In genomic region chr1:240109920-240110685, GRCh38 we compare ENCODE assay signal across 25 cellular contexts. TPM values are rescaled to one million over a fixed set of nuclear protein-coding genes. Genes with fewer than 3 reads are reported as not detected.
A peak's percentile ranks its signal among the peaks of the same experiment; 100 is the strongest.
DNase-seq lines count a peak whose midpoint lies in the region; ATAC-seq and TF ChIP-seq lines count a peak whose summit lies in the region.
"Had no signal": no experiment of that assay in that cellular context is flagged by ENCODE, and none has a peak within 500 bp of the region (broad histone marks: within the 10 kb centered on the region; RNA-seq: fewer than 3 reads in every experiment).

No MANE protein-coding gene starts in this region.

- no peak overlapping the region for H3K9ac ChIP-seq in mucosa of rectum (ENCODE audit: low read depth in 1 of 2, low read length in 2 of 2)
- H3K9ac ChIP-seq: BLaER1, neural progenitor cell had no signal

- TF ChIP-seq POLR2A in breast epithelium (IDR thresholded peaks at IDR 0.05) (no peak), transverse colon (IDR thresholded peaks at IDR 0.05) (no peak)

- no peak for TF ChIP-seq CTCF in MCF 10A (IDR thresholded peaks at IDR 0.05; ENCODE audit: unreplicated experiment)
- TF ChIP-seq CTCF in breast epithelium (IDR thresholded peaks at IDR 0.05): no peak
- no peak for TF ChIP-seq CTCF in transverse colon (IDR thresholded peaks at IDR 0.05)

- ATAC-seq in HG03280 (IDR thresholded peaks at IDR 0.05; ENCODE audit: unreplicated experiment): no peak
- ATAC-seq: GM12878; right cardiac atrium; stimulated activated naive B cell treated with anti-CD40 and anti-IgM and Interleukin-4, amounts not matched to agents 10 μg/mL and 1 μg/mL and 100 μg/mL, for 72 hours had no signal

- H3K4me1 Mint-ChIP-seq in MCF 10A (ENCODE audit: insufficient read depth, unreplicated experiment): no peaks in the 10 kb centered on the region
- H3K4me1 Mint-ChIP-seq: stimulated activated naive B cell treated with anti-CD40 and anti-IgM and Interleukin-4, amounts not matched to agents 10 μg/mL and 1 μg/mL and 100 μg/mL, for 72 hours had no signal

- intact Hi-C loops in MCF 10A (cut with micrococcal nuclease) (no loop called here), breast epithelium (cut with DNase I; ENCODE audit: low total_unique reads) (no loop called here), transverse colon (cut with DNase I; ENCODE audit: low total_unique reads) (no loop called here)

- no TSS peak for BruUV-seq in MCF 10A (replicated peaks; lab: Mats Ljungman, UMichigan)

- H3K36me3 ChIP-seq in breast epithelium (no peaks in the 10 kb centered on the region), mucosa of rectum (ENCODE audit: control insufficient read depth in 2 of 2, insufficient read depth in 2 of 2, low read length in 2 of 2) (no peaks in the 10 kb centered on the region), transverse colon (no peaks in the 10 kb centered on the region), H7 (replicated peaks; ENCODE audit: control insufficient read depth, insufficient read depth, low read length) (no peaks in the 10 kb centered on the region)
- H3K36me3 ChIP-seq: BLaER1, neural progenitor cell, tibial artery had no signal

- H3K27ac Mint-ChIP-seq in MCF 10A (ENCODE audit: low read depth, unreplicated experiment): no peak overlapping the region
- H3K27ac Mint-ChIP-seq: neural progenitor cell; stimulated activated naive B cell treated with anti-CD40 and anti-IgM and Interleukin-4, amounts not matched to agents 10 μg/mL and 1 μg/mL and 100 μg/mL, for 72 hours had no signal

- H3K27me3 ChIP-seq in breast epithelium: no peaks in the 10 kb centered on the region
- H3K27me3 ChIP-seq in mucosa of rectum (ENCODE audit: control insufficient read depth in 2 of 2, insufficient read depth in 2 of 2, low read length in 2 of 2): no peaks in the 10 kb centered on the region
- no peaks in the 10 kb centered on the region for H3K27me3 ChIP-seq in transverse colon
- H3K27me3 ChIP-seq in H7 (ENCODE audit: control insufficient read depth, insufficient read depth, low read length): no peaks in the 10 kb centered on the region
- H3K27me3 ChIP-seq: BLaER1, neural progenitor cell, tibial artery had no signal

- H3K27ac ChIP-seq in breast epithelium (no peak overlapping the region), mucosa of rectum (ENCODE audit: low read depth in 2 of 2, low read length in 2 of 2) (peak overlapping the region; percentile 24 to 48), transverse colon (peak overlapping the region; percentile 60 to 78 (median 76))
- H3K27ac ChIP-seq: BLaER1, neural progenitor cell, tibial artery had no signal

- H3K9me3 ChIP-seq in breast epithelium (no peaks in the 10 kb centered on the region), mucosa of rectum (ENCODE audit: control insufficient read depth in 2 of 2, low read length in 2 of 2) (no peaks in the 10 kb centered on the region), transverse colon (no peaks in the 10 kb centered on the region)
- H3K9me3 ChIP-seq: BLaER1, tibial artery had no signal

- H3K27me3 Mint-ChIP-seq in MCF 10A (ENCODE audit: insufficient read depth, unreplicated experiment): no peaks in the 10 kb centered on the region

- WGBS in transverse colon (ENCODE audit: low coverage in 1 of 2), 2 donors: 38% methylated on average over 1 to 5 of the region's 5 CpGs

- no peak overlapping the region for H3K4me3 Mint-ChIP-seq in MCF 10A (ENCODE audit: unreplicated experiment)
- H3K4me3 Mint-ChIP-seq: neural progenitor cell; stimulated activated naive B cell treated with anti-CD40 and anti-IgM and Interleukin-4, amounts not matched to agents 10 μg/mL and 1 μg/mL and 100 μg/mL, for 72 hours had no signal

- no peak overlapping the region for H3K4me3 ChIP-seq in breast epithelium
- no peak overlapping the region for H3K4me3 ChIP-seq in mucosa of rectum (ENCODE audit: low read length in 2 of 2)
- H3K4me3 ChIP-seq in transverse colon: no peak overlapping the region
- no peak overlapping the region for H3K4me3 ChIP-seq in H7 (ENCODE audit: insufficient read depth, low read depth, low read length)
- H3K4me3 ChIP-seq: BLaER1, GM12878, neural progenitor cell, tibial artery had no signal

- H3K4me1 ChIP-seq in breast epithelium: no peaks in the 10 kb centered on the region
- peaks cover 2 to 23% of the 10 kb centered on the region in 2 donors for H3K4me1 ChIP-seq in mucosa of rectum (ENCODE audit: control insufficient read depth in 2 of 2, insufficient read depth in 2 of 2, low read length in 2 of 2)
- H3K4me1 ChIP-seq in transverse colon: peaks cover 0 to 38% (median 23%) of the 10 kb centered on the region in 4 donors
- H3K4me1 ChIP-seq: tibial artery had no signal

- no peak for TF ChIP-seq EP300 in transverse colon (IDR thresholded peaks at IDR 0.05; ENCODE audit: low read depth)

- POLR2A ChIA-PET in MCF 10A (lab: Yijun Ruan, JAX): no interaction called here

- CTCF ChIA-PET in MCF 10A (lab: Yijun Ruan, JAX): interaction anchor here (0.6 to 1.0 kb wide), 4 partner anchors 39 to 447 kb away, joined by 3 to 5 read pairs (median 4); no protein-coding TSS in a partner anchor

- in situ Hi-C loops in transverse colon (cut with MboI; ENCODE audit: low pct_ligation_motif_present in 1 of 4, low pct_unique_long_range_greater_than_20kb in 1 of 4, low sequenced_read_pairs in 3 of 4): no loop called here

- DNase-seq in MCF 10A (ENCODE audit: unreplicated experiment): peak; percentile 35
- no peak for DNase-seq in breast epithelium (ENCODE audit: low spot score in 2 of 2)
- peak; percentile 21 for DNase-seq in cerebellar cortex (ENCODE audit: low spot score)
- no peak for DNase-seq in transverse colon
- DNase-seq in H7: no peak
- DNase-seq in HuH-7 (ENCODE audit: low spot score): no peak
- DNase-seq: 8988T; activated CD4-positive, alpha-beta T cell treated with anti-CD3 and anti-CD28 coated beads for 4 hours; activated CD8-positive, alpha-beta memory T cell treated with anti-CD3 and anti-CD28 coated beads, Interleukin-2, amount 50 U/mL, for 48 hours; effector memory CD4-positive, alpha-beta T cell; GDM1; mammary epithelial cell; NCI-H1417; NCI-H2171; NCI-H748 treated with DMSO at 0.1 percent for 48 hours; OCI-M1; right cardiac atrium; stimulated activated naive B cell treated with anti-CD40 and anti-IgM and Interleukin-4, amounts not matched to agents 10 μg/mL and 1 μg/mL and 100 μg/mL, for 72 hours; T-helper 9 cell; tibial artery had no signal

- H3K36me3 Mint-ChIP-seq in MCF 10A (ENCODE audit: insufficient read depth, unreplicated experiment): no peaks in the 10 kb centered on the region
- H3K36me3 Mint-ChIP-seq: neural progenitor cell; stimulated activated naive B cell treated with anti-CD40 and anti-IgM and Interleukin-4, amounts not matched to agents 10 μg/mL and 1 μg/mL and 100 μg/mL, for 72 hours had no signal

- H3K9me3 Mint-ChIP-seq in MCF 10A (ENCODE audit: unreplicated experiment): no peaks in the 10 kb centered on the region
- H3K9me3 Mint-ChIP-seq: neural progenitor cell had no signal

RNA-seq across cellular contexts. Expression of gene FMN2, which starts 18.4 kb away (rescaled TPM):
- total RNA-seq in MCF 10A (2022) (5.3 and 8.6 TPM in 2 replicates), breast epithelium (1 to 10 TPM in 2 of 3 donors, under 1 TPM in 1; 0.80 to 4.2 (median 3.3) TPM), transverse colon (10 to 100 TPM in 1 of 4 donors, 1 to 10 TPM in 3; 3.6 to 35.5 (median 5.6) TPM)
- total RNA-seq in H7 (2014; rRNA removed; shearing (Covaris generic)): 0.59 and 0.83 TPM in 2 replicates
- total RNA-seq: GM12878, mammary epithelial cell had no signal

Comparison
In these comparisons a context has a peak if more than half of its experiments do, and no peak if none do; other contexts are left out.
1. DNase-seq: peak in MCF 10A (single experiment) and cerebellar cortex (single experiment); none in breast epithelium (0 of 2), transverse colon (single experiment), H7 (single experiment) and HuH-7 (single experiment).
2. H3K27ac ChIP-seq: peak in mucosa of rectum (2 of 2) and transverse colon (4 of 4); none in breast epithelium (0 of 2).